11 cellular contexts compared by ENCODE assay signal in genomic region chr17:48046296-48046695, GRCh38. TPM values are rescaled to one million over a fixed set of nuclear protein-coding genes. Genes with fewer than 3 reads are reported as not detected.
DNase-seq lines count a peak whose midpoint lies in the region; ATAC-seq, FAIRE-seq and TF ChIP-seq lines count a peak whose summit lies in the region.
"Had no signal": no experiment of that assay in that cellular context is flagged by ENCODE, and none has a peak within 500 bp of the region (broad histone marks: within the 10 kb centered on the region; RNA-seq: fewer than 3 reads in every experiment).

No MANE protein-coding gene starts in this region.

- no peak for TF ChIP-seq RAD21 in GM12878 (IDR thresholded peaks at IDR 0.05; ENCODE audit: insufficient read depth, low read depth, low read length)

- FAIRE-seq in GM12878 (lab: Jason Lieb, UNC): no peak

- no peak overlapping the region for H3K9ac ChIP-seq in GM12878 (ENCODE audit: control insufficient read depth, insufficient read depth, low read length)

- SMC1A ChIA-PET in GM12878 (lab: Charles Lee; ENCODE audit: uncharacterized antibody, unreplicated experiment): interaction anchor here (1.0 to 5.8 kb wide), 7 partner anchors 8 to 74 kb away, joined by 3 to 39 read pairs (median 4); no protein-coding TSS in a partner anchor

- H3K4me1 ChIP-seq in GM12878 (ENCODE audit: control insufficient read depth, insufficient read depth, low read length): peaks cover 12% of the 10 kb centered on the region; the same call in 1 of the 2 replicates

- CTCF ChIA-PET in CD4-positive, alpha-beta T cell (lab: Charles Lee): interaction anchor here (1.4 to 6.1 kb wide), 4 partner anchors 10 to 75 kb away, joined by 4 to 35 read pairs (median 14); partner anchors contain the start of gene CDK5RAP3
- CTCF ChIA-PET in GM12878 (lab: Yijun Ruan, JAX): interaction anchor here (0.6 to 9.0 kb wide), 8 partner anchors 9 to 205 kb away, joined by 3 to 87 read pairs (median 6); partner anchors contain the start of genes COPZ2 and SCRN2

- H3K4me1 Mint-ChIP-seq in CD4-positive, alpha-beta T cell (ENCODE audit: low read depth): peaks cover 45% of the 10 kb centered on the region
- peaks cover 45% of the 10 kb centered on the region for H3K4me1 Mint-ChIP-seq in nephron

- H3K36me3 Mint-ChIP-seq in CD4-positive, alpha-beta T cell (ENCODE audit: low read depth): peaks cover 27% of the 10 kb centered on the region
- peaks cover 6% of the 10 kb centered on the region for H3K36me3 Mint-ChIP-seq in nephron (ENCODE audit: low read depth)

- no peak for TF ChIP-seq EP300 in GM12878 (IDR thresholded peaks at IDR 0.05; ENCODE audit: borderline replicate concordance in 1 of 2, control insufficient read depth in 1 of 2, low read depth in 2 of 2, low read length in 2 of 2)

- TF ChIP-seq CTCF in CD4-positive, alpha-beta T cell (IDR thresholded peaks at IDR 0.05): no peak
- TF ChIP-seq CTCF in GM12878 (IDR thresholded peaks at IDR 0.05 in 2 of 3, conservative IDR thresholded peaks at IDR 0.05 in 1 of 3; ENCODE audit: control insufficient read depth in 2 of 3, extremely low read depth in 1 of 3, insufficient read depth in 1 of 3, low read depth in 3 of 3, low read length in 3 of 3): no peak
- TF ChIP-seq CTCF in nephron (IDR thresholded peaks at IDR 0.05; ENCODE audit: unreplicated experiment in 3 of 3): no peak

- no peak for TF ChIP-seq POLR2A in GM12878 (IDR thresholded peaks at IDR 0.05; ENCODE audit: low read depth, low read length)

- no TSS peak for BruUV-seq in GM12878 (replicated peaks; lab: Mats Ljungman, UMichigan)

- H3K4me2 ChIP-seq in GM12878 (ENCODE audit: control insufficient read depth, insufficient read depth): peak overlapping the region; percentile 91

- no peak for ATAC-seq in CD4-positive, alpha-beta T cell (ENCODE audit: poor library complexity)
- ATAC-seq in GM12878 (no peak), GM21423 (IDR thresholded peaks at IDR 0.05; ENCODE audit: unreplicated experiment) (no peak)

- in situ Hi-C loops in GM12878 (cut with MboI): no loop called here

- H3K9me3 Mint-ChIP-seq in CD4-positive, alpha-beta T cell: no peaks in the 10 kb centered on the region
- H3K9me3 Mint-ChIP-seq in nephron: no peaks in the 10 kb centered on the region

- 91% methylated on average over 7 of the region's 7 CpGs for WGBS in GM12878 (ENCODE audit: insufficient coverage, insufficient replicate concordance, low lambda C conversion rate, missing lambda C conversion rate)

- H3K36me3 ChIP-seq in GM12878 (ENCODE audit: control insufficient read depth in 2 of 2, insufficient read depth in 2 of 2, low read length in 1 of 2): peaks cover 2 to 11% of the 10 kb centered on the region in 2 experiments; a peak in 2 of 4 replicates

- no peaks in the 10 kb centered on the region for H3K27me3 Mint-ChIP-seq in CD4-positive, alpha-beta T cell
- H3K27me3 Mint-ChIP-seq in nephron (ENCODE audit: low read depth): no peaks in the 10 kb centered on the region

- DNase-seq in CD4-positive, alpha-beta T cell: no peak
- no peak for DNase-seq in Jurkat, Clone E6-1 (ENCODE audit: low read depth, low spot score)
- DNase-seq in GM12878 (ENCODE audit: low read depth, low spot score) (no peak), DMS114 treated with DMSO at 0.1 percent for 48 hours (lab: John Stamatoyannopoulos, UW; ENCODE audit: unreplicated experiment) (no peak)
- DNase-seq in stimulated activated CD4-positive, alpha-beta T cell treated with anti-CD3 and anti-CD28 coated beads, Interleukin-2, amount 100 ng/mL, for 48 hours: no peak
- DNase-seq in activated CD4-positive, alpha-beta T cell treated with anti-CD3 and anti-CD28 coated beads, Interleukin-2, amount 50 U/mL, for 4 hours: no peak
- DNase-seq: NCI-H2107 had no signal

- no peaks in the 10 kb centered on the region for H3K27me3 ChIP-seq in CD4-positive, alpha-beta T cell (ENCODE audit: control insufficient read depth, insufficient read depth, low read length)
- no peaks in the 10 kb centered on the region for H3K27me3 ChIP-seq in GM12878 (replicated peaks in 1 of 2; ENCODE audit: control insufficient read depth in 2 of 2, insufficient read depth in 2 of 2, low read length in 1 of 2)
- H3K27me3 ChIP-seq: ascending aorta had no signal

- peak overlapping the region; percentile 93 for H3K4me3 Mint-ChIP-seq in CD4-positive, alpha-beta T cell
- H3K4me3 Mint-ChIP-seq in nephron: peak overlapping the region; percentile 90 to 97 (median 92)

- H3K27ac ChIP-seq in CD4-positive, alpha-beta T cell (ENCODE audit: low read depth, low read length): no peak overlapping the region
- H3K27ac ChIP-seq in GM12878 (ENCODE audit: control insufficient read depth, insufficient read depth): no peak overlapping the region; the same call in 1 of the 2 replicates
- H3K27ac ChIP-seq: ascending aorta had no signal

- no peaks in the 10 kb centered on the region for H4K20me1 ChIP-seq in GM12878 (ENCODE audit: control insufficient read depth, insufficient read depth)

- H3K79me2 ChIP-seq in GM12878 (ENCODE audit: control insufficient read depth, insufficient read depth, low read length): peaks cover 46% of the 10 kb centered on the region

- H2AFZ ChIP-seq in GM12878 (ENCODE audit: control insufficient read depth, low read depth, low read length): no peak overlapping the region

- peak overlapping the region; percentile 94 for H3K27ac Mint-ChIP-seq in CD4-positive, alpha-beta T cell
- H3K27ac Mint-ChIP-seq in nephron: peak overlapping the region; percentile 98 to 99 (median 99)

- RAD21 ChIA-PET in GM12878 (lab: Charles Lee; ENCODE audit: unreplicated experiment): interaction anchor here (0.8 to 5.8 kb wide), 5 partner anchors 20 to 96 kb away, joined by 3 to 47 read pairs (median 5); partner anchors contain the start of genes CDK5RAP3 and SNX11

- no peaks in the 10 kb centered on the region for H3K9me3 ChIP-seq in CD4-positive, alpha-beta T cell (ENCODE audit: control insufficient read depth, low read length)
- H3K9me3 ChIP-seq in GM12878 (replicated peaks; ENCODE audit: control insufficient read depth, insufficient read depth, low read length): no peaks in the 10 kb centered on the region
- H3K9me3 ChIP-seq: ascending aorta, neutrophil had no signal

- intact Hi-C loops in CD4-positive, alpha-beta T cell (cut with DNase I, micrococcal nuclease): loop anchor here in 1 of 2 experiments (2.0 to 5.0 kb wide), 2 partner anchors 63 to 394 kb away; no protein-coding TSS in a partner anchor
- intact Hi-C loops in GM12878 (cut with micrococcal nuclease; ENCODE audit: unreplicated experiment): no loop called here

- POLR2A ChIA-PET in CD4-positive, alpha-beta T cell (lab: Charles Lee): interaction anchor here (1.1 to 1.4 kb wide), 3 partner anchors 10 to 151 kb away, joined by 3 read pairs; no protein-coding TSS in a partner anchor
- POLR2A ChIA-PET in GM12878 (lab: Charles Lee): interaction anchor here (0.7 to 4.8 kb wide), 10 partner anchors 9 to 76 kb away, joined by 3 to 29 read pairs (median 4); partner anchors contain the start of gene CDK5RAP3

- peak overlapping the region; percentile 66 for H3K4me3 ChIP-seq in Jurkat, Clone E6-1 (ENCODE audit: low read length)
- H3K4me3 ChIP-seq in GM12878: peak overlapping the region; percentile 84

RNA-seq across cellular contexts. Expression of gene NFE2L1, which starts 1.9 kb away (rescaled TPM):
- 10 to 100 TPM; 28.1 to 30.6 TPM for total RNA-seq in CD4-positive, alpha-beta T cell
- polyA plus RNA-seq in Jurkat, Clone E6-1 (2012; ENCODE audit: insufficient read depth, insufficient read length): 84.2 TPM
- 68.6 and 83.4 TPM in 2 replicates for total RNA-seq in GM12878 (2013; cell fraction: nucleolus; rRNA removed)
- total RNA-seq in GM12878 (2014; rRNA removed) (16.5 and 16.8 TPM in 2 replicates), GM12878 (2014; rRNA removed; fragmentation: Illumina TruSeq; extraction: Trizol) (36.2 and 39.9 TPM in 2 replicates), GM12878 (2021) (62.3 and 72.8 TPM in 2 replicates)
- 52.9 TPM for polyA plus RNA-seq in GM12878 (2011; ENCODE audit: low read depth)
- polyA plus RNA-seq in GM12878 (2011; rRNA removed) (84.5 and 104 TPM in 2 replicates), GM12878 (2014; fragmentation: Illumina TruSeq; extraction: Trizol) (60.5 and 63.8 TPM in 2 replicates), GM12878 (2014; fragmentation: Nextera tagmentation; extraction: Ambion mirVana) (1 to 10 TPM; 3.8 to 4.1 TPM), GM12878 (2014; rRNA removed) (44.7 and 48.6 TPM in 2 replicates), GM12878 (2016; fragmentation: Nextera tagmentation; extraction: Ambion mirVana) (10 to 100 TPM; 11.1 to 11.5 TPM)
- 78.3 and 81.2 TPM in 2 replicates for polyA plus RNA-seq in GM12878 (2011; cell fraction: cytosol; rRNA removed)
- 72.4 and 101 TPM in 2 replicates for polyA plus RNA-seq in GM12878 (2011; cell fraction: nucleus; rRNA removed)
- 70.1 and 111 TPM in 2 replicates for polyA plus RNA-seq in GM12878 (2012)
- polyA minus RNA-seq in GM12878 (2011; rRNA and poly(A)+ RNA removed): 71.0 and 98.3 TPM in 2 replicates
- polyA minus RNA-seq in GM12878 (2011; cell fraction: cytosol; rRNA and poly(A)+ RNA removed): 30.1 and 32.1 TPM in 2 replicates
- 22.1 and 37.8 TPM in 2 replicates for polyA minus RNA-seq in GM12878 (2011; cell fraction: nucleus; rRNA and poly(A)+ RNA removed)

RNA-seq across cellular contexts. Expression of gene COPZ2, which starts 8.7 kb away (rescaled TPM):
- under 1 TPM; 0.47 to 0.88 TPM for total RNA-seq in CD4-positive, alpha-beta T cell
- 7.1 TPM for polyA plus RNA-seq in Jurkat, Clone E6-1 (2012; ENCODE audit: insufficient read depth, insufficient read length)
- total RNA-seq in GM12878 (2013; cell fraction: nucleolus; rRNA removed): 0.86 TPM in 1 of 2 replicates, not detected in the other
- 0.93 and 1.6 TPM in 2 replicates for total RNA-seq in GM12878 (2014; rRNA removed)
- 2.3 and 2.7 TPM in 2 replicates for total RNA-seq in GM12878 (2014; rRNA removed; fragmentation: Illumina TruSeq; extraction: Trizol)
- total RNA-seq in GM12878 (2021): 3.6 and 4.3 TPM in 2 replicates
- polyA plus RNA-seq in GM12878 (2011; ENCODE audit: low read depth): 2.1 TPM
- 0.20 and 0.27 TPM in 2 replicates for polyA plus RNA-seq in GM12878 (2011; rRNA removed)
- 0.12 and 0.40 TPM in 2 replicates for polyA plus RNA-seq in GM12878 (2011; cell fraction: cytosol; rRNA removed)
- 0.22 and 0.48 TPM in 2 replicates for polyA plus RNA-seq in GM12878 (2011; cell fraction: nucleus; rRNA removed)
- 3.1 and 4.2 TPM in 2 replicates for polyA plus RNA-seq in GM12878 (2012)
- 1.8 and 3.3 TPM in 2 replicates for polyA plus RNA-seq in GM12878 (2014; fragmentation: Illumina TruSeq; extraction: Trizol)
- polyA plus RNA-seq in GM12878 (2014; fragmentation: Nextera tagmentation; extraction: Ambion mirVana): 1 to 10 TPM; 2.5 to 2.9 TPM
- polyA plus RNA-seq in GM12878 (2014; rRNA removed): 2.7 and 3.1 TPM in 2 replicates
- 1 to 10 TPM; 2.0 to 3.2 TPM for polyA plus RNA-seq in GM12878 (2016; fragmentation: Nextera tagmentation; extraction: Ambion mirVana)
- not detected in 2 replicates for polyA minus RNA-seq in GM12878 (2011; rRNA and poly(A)+ RNA removed)
- polyA minus RNA-seq in GM12878 (2011; cell fraction: cytosol; rRNA and poly(A)+ RNA removed): not detected in 2 replicates
- polyA minus RNA-seq in GM12878 (2011; cell fraction: nucleus; rRNA and poly(A)+ RNA removed): not detected in 2 replicates

RNA-seq across cellular contexts. Expression of gene CBX1, which starts 55.0 kb away (rescaled TPM):
- 1 to 10 TPM; 5.5 to 6.6 TPM for total RNA-seq in CD4-positive, alpha-beta T cell
- polyA plus RNA-seq in Jurkat, Clone E6-1 (2012; ENCODE audit: insufficient read depth, insufficient read length): 204 TPM
- total RNA-seq in GM12878 (2013; cell fraction: nucleolus; rRNA removed): 12.3 and 13.8 TPM in 2 replicates
- total RNA-seq in GM12878 (2014; rRNA removed): 46.1 and 48.2 TPM in 2 replicates
- total RNA-seq in GM12878 (2014; rRNA removed; fragmentation: Illumina TruSeq; extraction: Trizol): 76.7 and 76.9 TPM in 2 replicates
- total RNA-seq in GM12878 (2021): 55.6 and 57.2 TPM in 2 replicates
- polyA plus RNA-seq in GM12878 (2011; ENCODE audit: low read depth): 43.2 TPM
- 39.3 and 52.5 TPM in 2 replicates for polyA plus RNA-seq in GM12878 (2011; rRNA removed)
- 22.2 and 24.0 TPM in 2 replicates for polyA plus RNA-seq in GM12878 (2011; cell fraction: cytosol; rRNA removed)
- polyA plus RNA-seq in GM12878 (2011; cell fraction: nucleus; rRNA removed): 11.3 and 14.8 TPM in 2 replicates
- polyA plus RNA-seq in GM12878 (2012): 52.7 and 64.5 TPM in 2 replicates
- polyA plus RNA-seq in GM12878 (2014; fragmentation: Illumina TruSeq; extraction: Trizol): 99.2 and 133 TPM in 2 replicates
- 10 to 100 TPM; 11.8 to 20.3 TPM for polyA plus RNA-seq in GM12878 (2014; fragmentation: Nextera tagmentation; extraction: Ambion mirVana)
- polyA plus RNA-seq in GM12878 (2014; rRNA removed): 43.4 and 45.4 TPM in 2 replicates
- 10 to 100 TPM; 36.6 to 41.6 TPM for polyA plus RNA-seq in GM12878 (2016; fragmentation: Nextera tagmentation; extraction: Ambion mirVana)
- 13.1 TPM in 2 replicates for polyA minus RNA-seq in GM12878 (2011; rRNA and poly(A)+ RNA removed)
- polyA minus RNA-seq in GM12878 (2011; cell fraction: cytosol; rRNA and poly(A)+ RNA removed): 10.4 and 11.5 TPM in 2 replicates
- polyA minus RNA-seq in GM12878 (2011; cell fraction: nucleus; rRNA and poly(A)+ RNA removed): 3.0 and 5.5 TPM in 2 replicates
